ENCODE assay signal across 1 cellular context in genomic region chr16:29961479-29962343, GRCh38.
A peak's percentile ranks its signal among the peaks of the same experiment; 100 is the strongest.
TF ChIP-seq lines count a peak whose summit lies in the region.

TMEM219 (plus strand) TSS chr16:29962079; CDS start chr16:29963144, 1,065 bp downstream.

TF ChIP-seq in K562, 482 proteins besides CTCF, POLR2A, EP300 and RAD21 (continued from another document and continues in another):
- TF ChIP-seq HINFP (tag; conservative IDR thresholded peaks at IDR 0.05; ENCODE audit: low read depth) (no peak), ZNF717 (CRISPR knock-in tag; IDR thresholded peaks at IDR 0.05) (no peak), GTF2B (IDR thresholded peaks at IDR 0.05; ENCODE audit: extremely low read depth, insufficient read length) (no peak), DNMT1 (IDR thresholded peaks at IDR 0.05) (no peak), ELK1 (CRISPR knock-in tag; IDR thresholded peaks at IDR 0.05) (no peak), ESRRA (IDR thresholded peaks at IDR 0.05; ENCODE audit: borderline replicate concordance, low read depth) (peak; percentile 61; the same call in 1 of the 2 replicates), ETS1 (conservative IDR thresholded peaks at IDR 0.05; ENCODE audit: control insufficient read depth, low read depth, low read length) (no peak; the same call in none of the 2 replicates), GATA2 (CRISPR knock-in tag; IDR thresholded peaks at IDR 0.05) (no peak), NR1H2 (CRISPR knock-in tag; IDR thresholded peaks at IDR 0.05) (no peak), NCOA1 (IDR thresholded peaks at IDR 0.05; ENCODE audit: low read depth) (no peak), KLF13 (tag; IDR thresholded peaks at IDR 0.05; ENCODE audit: borderline replicate concordance, low read depth) (peak; percentile 70; the same call in 1 of the 2 replicates), MECOM (CRISPR knock-in tag; IDR thresholded peaks at IDR 0.05) (no peak), NFIC (IDR thresholded peaks at IDR 0.05) (peak; percentile 37; the same call in 1 of the 2 replicates), USF2 (CRISPR knock-in tag; IDR thresholded peaks at IDR 0.05) (0 out of 2 replicates have a peak, but pooled peaks have one; percentile 19), PRMT5 (CRISPR knock-in tag; IDR thresholded peaks at IDR 0.05) (no peak), NUFIP1 (IDR thresholded peaks at IDR 0.05; ENCODE audit: partially characterized antibody) (no peak), THRAP3 (IDR thresholded peaks at IDR 0.05; ENCODE audit: borderline replicate concordance) (no peak), KLF1 (tag; IDR thresholded peaks at IDR 0.05) (no peak), POLR2H (tag; IDR thresholded peaks at IDR 0.05; ENCODE audit: low read depth) (no peak), KDM2B (CRISPR knock-in tag; IDR thresholded peaks at IDR 0.05) (no peak), ZNF551 (CRISPR knock-in tag; IDR thresholded peaks at IDR 0.05) (no peak), TSHZ1 (CRISPR knock-in tag; IDR thresholded peaks at IDR 0.05) (no peak), GMEB1 (CRISPR knock-in tag; IDR thresholded peaks at IDR 0.05) (peak; percentile 78), GATAD2B (IDR thresholded peaks at IDR 0.05; ENCODE audit: borderline replicate concordance) (peak; percentile 81; the same call in 1 of the 2 replicates), TSC22D4 (tag; IDR thresholded peaks at IDR 0.05) (no peak), ZNF445 (CRISPR knock-in tag; IDR thresholded peaks at IDR 0.05; ENCODE audit: low read depth) (no peak), ARNT (IDR thresholded peaks at IDR 0.05) (no peak), RCOR1 (IDR thresholded peaks at IDR 0.05; ENCODE audit: borderline replicate concordance in 1 of 2, low read depth in 2 of 2, low read length in 2 of 2) (no peak), FOXO4 (CRISPR knock-in tag; IDR thresholded peaks at IDR 0.05) (no peak), OTX1 (CRISPR knock-in tag; IDR thresholded peaks at IDR 0.05) (no peak), FOXK2 (conservative IDR thresholded peaks at IDR 0.05 in 1 of 2, IDR thresholded peaks at IDR 0.05 in 1 of 2; ENCODE audit: low read depth in 2 of 2) (peak in 1 of 2 experiments; percentile 99; a peak in 2 of 4 replicates), TEAD4 (IDR thresholded peaks at IDR 0.05; ENCODE audit: low read length) (no peak), TEAD4 (CRISPR knock-in tag; IDR thresholded peaks at IDR 0.05; ENCODE audit: borderline replicate concordance) (no peak), GABPA (tag; conservative IDR thresholded peaks at IDR 0.05; ENCODE audit: low read depth) (peak; percentile 29), THAP12 (CRISPR knock-in tag; IDR thresholded peaks at IDR 0.05) (no peak), RBM34 (IDR thresholded peaks at IDR 0.05; ENCODE audit: borderline replicate concordance, insufficient read depth, low read length) (no peak), ZNF395 (CRISPR knock-in tag; IDR thresholded peaks at IDR 0.05) (no peak), TFAM (CRISPR knock-in tag; conservative IDR thresholded peaks at IDR 0.05) (no peak), MNT (conservative IDR thresholded peaks at IDR 0.05) (peak in 1 of 2 experiments; percentile 61; a peak in 2 of 4 replicates), TEAD1 (CRISPR knock-in tag; IDR thresholded peaks at IDR 0.05) (no peak), KDM5B (IDR thresholded peaks at IDR 0.05; ENCODE audit: insufficient replicate concordance, low read depth, low read length) (peak; percentile 70), RB1 (IDR thresholded peaks at IDR 0.05; ENCODE audit: low read depth) (peak; percentile 85; the same call in 1 of the 2 replicates), KAT7 (CRISPR knock-in tag; IDR thresholded peaks at IDR 0.05; ENCODE audit: borderline replicate concordance) (no peak), ZZZ3 (IDR thresholded peaks at IDR 0.05) (no peak), ZNF274 (IDR thresholded peaks at IDR 0.05; ENCODE audit: borderline replicate concordance, low read depth, low read length) (no peak), BCOR (IDR thresholded peaks at IDR 0.05) (no peak), E2F1 (CRISPR knock-in tag; IDR thresholded peaks at IDR 0.05) (no peak)
